In the genomic region with DNA sequence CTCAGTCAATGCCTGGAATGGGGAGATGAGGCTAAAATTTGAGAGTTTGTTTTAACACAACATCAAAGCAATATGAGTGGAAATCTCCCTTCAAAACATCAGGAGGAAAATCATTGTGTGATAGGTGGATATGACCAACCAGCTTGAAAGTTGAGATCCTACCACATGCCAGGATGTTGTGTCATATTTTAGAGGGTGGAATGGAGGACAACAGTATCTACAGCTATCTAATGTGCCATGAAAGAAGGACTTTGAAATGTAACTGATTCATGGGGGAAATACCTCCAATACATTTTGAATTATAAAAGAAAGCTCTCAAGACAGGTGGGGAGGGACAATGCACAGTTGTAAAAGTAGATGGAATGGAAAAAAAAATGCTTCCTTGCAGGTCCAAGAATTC, we compare ENCODE assay signal across 25 cellular contexts.
"Had no signal": no experiment of that assay in that cellular context is flagged by ENCODE, and none has a peak within 500 bp of the region (broad histone marks: within the 10 kb centered on the region; RNA-seq: fewer than 3 reads in every experiment).

No MANE protein-coding gene starts in this region.

- H3K27me3 ChIP-seq: esophagus squamous epithelium, pancreas, sigmoid colon, tibial nerve had no signal

- H3K27me3 Mint-ChIP-seq: activated naive CD8-positive, alpha-beta T cell; naive thymus-derived CD4-positive, alpha-beta T cell had no signal

- H3K27ac ChIP-seq: epithelial cell of prostate, esophagus squamous epithelium, pancreas, prostate gland, sigmoid colon, tibial nerve had no signal

- H3K9me3 ChIP-seq: esophagus squamous epithelium, pancreas, prostate gland, sigmoid colon, tibial nerve had no signal

- H3K9me3 Mint-ChIP-seq: stimulated activated effector memory CD8-positive, alpha-beta T cell treated with anti-CD3 and anti-CD28 coated beads, Interleukin-12 subunit alpha, Interleukin-12 subunit beta, amount 100 ng/mL, for 72 hours had no signal

- H3K36me3 Mint-ChIP-seq: mesothelial cell of epicardium had no signal

- H3K4me1 Mint-ChIP-seq: mesothelial cell of epicardium, neural crest cell had no signal

- H3K27ac Mint-ChIP-seq: activated naive CD8-positive, alpha-beta T cell; mesothelial cell of epicardium; stimulated activated effector memory CD8-positive, alpha-beta T cell treated with anti-CD3 and anti-CD28 coated beads, Interleukin-12 subunit alpha, Interleukin-12 subunit beta, amount 100 ng/mL, for 72 hours had no signal

- H3K4me1 ChIP-seq: esophagus squamous epithelium, pancreas, prostate gland, sigmoid colon, tibial nerve had no signal

- H3K4me3 ChIP-seq: esophagus squamous epithelium, pancreas, prostate gland, sigmoid colon, tibial nerve had no signal

- ATAC-seq: left ventricle myocardium superior; naive thymus-derived CD4-positive, alpha-beta T cell; pancreas; stimulated activated effector memory CD8-positive, alpha-beta T cell treated with anti-CD3 and anti-CD28 coated beads, Interleukin-12 subunit alpha, Interleukin-12 subunit beta, amount 100 ng/mL, for 72 hours had no signal

- H3K4me3 Mint-ChIP-seq: activated naive CD8-positive, alpha-beta T cell; mesothelial cell of epicardium; naive thymus-derived CD4-positive, alpha-beta T cell; neural crest cell; stimulated activated effector memory CD8-positive, alpha-beta T cell treated with anti-CD3 and anti-CD28 coated beads, Interleukin-12 subunit alpha, Interleukin-12 subunit beta, amount 100 ng/mL, for 72 hours had no signal

- DNase-seq: activated CD4-positive, alpha-beta T cell treated with anti-CD3 and anti-CD28 coated beads for 4 hours; activated CD4-positive, alpha-beta T cell treated with anti-CD3 and anti-CD28 coated beads, Interleukin-2, amount 50 U/mL, for 48 hours; activated CD4-positive, CD25-positive, alpha-beta regulatory T cell; activated CD8-positive, alpha-beta memory T cell treated with anti-CD3 and anti-CD28 coated beads for 24 hours; anterior cingulate cortex; dermis blood vessel endothelial cell; effector CD4-positive, alpha-beta T cell; esophagus squamous epithelium; left ventricle myocardium superior; mammary epithelial cell; naive thymus-derived CD4-positive, alpha-beta T cell; nucleus accumbens; pancreas; retina; sigmoid colon; small intestine; stimulated activated CD4-positive, alpha-beta T cell treated with anti-CD3 and anti-CD28 coated beads, Interleukin-4, amount 100 ng/mL, for 24 hours; T-helper 2 cell had no signal
